Comparison of ENCODE assay signal across 8 cellular contexts in genomic region chr1:16352842-16353535, GRCh38.
A peak's percentile ranks its signal among the peaks of the same experiment; 100 is the strongest.
DNase-seq lines count a peak whose midpoint lies in the region; ATAC-seq and TF ChIP-seq lines count a peak whose summit lies in the region.

No MANE protein-coding gene starts in this region.

- H3K4me1 Mint-ChIP-seq in nephron = peaks cover 23% of the 10 kb centered on the region

- peak overlapping the region; percentile 91 for H3K4me3 ChIP-seq in effector memory CD4-positive, alpha-beta T cell (ENCODE audit: insufficient read depth, low read depth, low read length, poor library complexity, severe bottlenecking)

- no peaks in the 10 kb centered on the region for H3K9me3 Mint-ChIP-seq in nephron

- peaks cover 8% of the 10 kb centered on the region for H3K4me1 ChIP-seq in effector memory CD4-positive, alpha-beta T cell (ENCODE audit: control insufficient read depth, insufficient read depth, low read length, poor library complexity, severe bottlenecking)

- peak overlapping the region; percentile 93 to 99 (median 96) for H3K4me3 Mint-ChIP-seq in nephron

- H3K9me3 ChIP-seq in effector memory CD4-positive, alpha-beta T cell (ENCODE audit: control insufficient read depth, low read length) = no peaks in the 10 kb centered on the region

- TF ChIP-seq CTCF in nephron (IDR thresholded peaks at IDR 0.05; ENCODE audit: unreplicated experiment in 3 of 3) = no peak

- H3K27me3 ChIP-seq in effector memory CD4-positive, alpha-beta T cell (replicated peaks; ENCODE audit: control insufficient read depth, insufficient read depth, low read length, poor library complexity, severe bottlenecking) = no peaks in the 10 kb centered on the region

- H3K27me3 Mint-ChIP-seq in nephron (ENCODE audit: low read depth) = no peaks in the 10 kb centered on the region

- no peak for ATAC-seq in HG03045 (IDR thresholded peaks at IDR 0.05; ENCODE audit: unreplicated experiment)

- no peaks in the 10 kb centered on the region for H3K36me3 Mint-ChIP-seq in nephron (ENCODE audit: low read depth)

- no peaks in the 10 kb centered on the region for H3K36me3 ChIP-seq in effector memory CD4-positive, alpha-beta T cell (ENCODE audit: control insufficient read depth, insufficient read depth, low read length)

- H3K27ac ChIP-seq in effector memory CD4-positive, alpha-beta T cell (ENCODE audit: insufficient read depth, low read length, poor library complexity, severe bottlenecking) = peak overlapping the region; percentile 86

- peak overlapping the region; percentile 85 to 97 (median 91) for H3K27ac Mint-ChIP-seq in nephron

- DNase-seq in COLO668 (lab: John Stamatoyannopoulos, UW; ENCODE audit: unreplicated experiment) (peak; percentile 61), NAMALWA (ENCODE audit: low spot score) (peak; percentile 61), NCI-H446 (lab: John Stamatoyannopoulos, UW) (no peak), NCI-H345 (lab: John Stamatoyannopoulos, UW) (no peak), T1000 (lab: John Stamatoyannopoulos, UW) (no peak)
- no peak for DNase-seq in effector memory CD4-positive, alpha-beta T cell

Comparison
In these comparisons a context has a peak if more than half of its experiments do, and no peak if none do; other contexts are left out.
1. DNase-seq: peak in COLO668 (single experiment) and NAMALWA (single experiment); none in effector memory CD4-positive, alpha-beta T cell (0 of 3), NCI-H446 (0 of 2), NCI-H345 (single experiment) and T1000 (single experiment).